9 cellular contexts compared by ENCODE assay signal in genomic region chr9:129964901-129965734, GRCh38.
A peak's percentile ranks its signal among the peaks of the same experiment; 100 is the strongest.
DNase-seq lines count a peak whose midpoint lies in the region; ATAC-seq and TF ChIP-seq lines count a peak whose summit lies in the region.
"Had no signal": no experiment of that assay in that cellular context is flagged by ENCODE, and none has a peak within 500 bp of the region (broad histone marks: within the 10 kb centered on the region; RNA-seq: fewer than 3 reads in every experiment).

No MANE protein-coding gene starts in this region.

- H3K9ac ChIP-seq in HUES6 (ENCODE audit: low read length), result peak overlapping the region; percentile 55
- H3K9ac ChIP-seq in muscle layer of colon (ENCODE audit: low read length), result peak overlapping the region; percentile 65

- H3K27me3 ChIP-seq in HUES6 (ENCODE audit: control insufficient read depth, insufficient read depth, low read length), result no peaks in the 10 kb centered on the region
- H3K27me3 ChIP-seq in dorsolateral prefrontal cortex, result no peaks in the 10 kb centered on the region
- no peaks in the 10 kb centered on the region for H3K27me3 ChIP-seq in muscle layer of colon (ENCODE audit: control insufficient read depth in 1 of 2, insufficient read depth in 2 of 2, low read length in 2 of 2)

- H3K4me1 ChIP-seq in HUES6 (ENCODE audit: control insufficient read depth, insufficient read depth, low read length) (peaks cover 47% of the 10 kb centered on the region), muscle layer of colon (ENCODE audit: insufficient read depth, low read length) (peaks cover 72% of the 10 kb centered on the region)

- H3K36me3 ChIP-seq in HUES6 (ENCODE audit: control insufficient read depth, insufficient read depth, low read length), result no peaks in the 10 kb centered on the region
- H3K36me3 ChIP-seq in muscle layer of colon (ENCODE audit: insufficient read depth, low read length), result peaks cover 4% of the 10 kb centered on the region

- H3K9me3 ChIP-seq in HUES6 (ENCODE audit: control insufficient read depth, insufficient read depth, low read depth, low read length) (no peaks in the 10 kb centered on the region), muscle layer of colon (ENCODE audit: low read length) (no peaks in the 10 kb centered on the region)

- ATAC-seq in GM19324 (IDR thresholded peaks at IDR 0.05; ENCODE audit: low FRiP score, unreplicated experiment) (no peak), GM18868 (IDR thresholded peaks at IDR 0.05; ENCODE audit: unreplicated experiment) (no peak)

- TF ChIP-seq CTCF in dorsolateral prefrontal cortex (IDR thresholded peaks at IDR 0.05 in 54 of 56, conservative IDR thresholded peaks at IDR 0.05 in 2 of 56; ENCODE audit: low read depth in 1 of 56, partially characterized antibody in 56 of 56) (peak in 1 of 56 donors; percentile 10), GM10266 (IDR thresholded peaks at IDR 0.05; ENCODE audit: control insufficient read depth, insufficient read depth, low read depth, missing control alignments) (no peak)

- peak overlapping the region; percentile 75 for H3K27ac ChIP-seq in HUES6 (ENCODE audit: low read depth, low read length)
- H3K27ac ChIP-seq in dorsolateral prefrontal cortex, result peak overlapping the region; percentile 52 to 99 (median 95)
- peak overlapping the region; percentile 96 for H3K27ac ChIP-seq in muscle layer of colon (ENCODE audit: low read depth, low read length)

- intact Hi-C loops in dorsolateral prefrontal cortex (cut with DNase I), result loop anchor here (5.0 kb wide), 2 partner anchors 77 to 78 kb away; partner anchors contain the start of gene FNBP1 (in 2 of the 2)

- H3K4me3 ChIP-seq in HUES6 (ENCODE audit: low read depth, low read length), result no peak overlapping the region
- H3K4me3 ChIP-seq in dorsolateral prefrontal cortex, result peak overlapping the region in 8 of 59 donors; percentile 5 to 45 (median 20)
- H3K4me3 ChIP-seq in muscle layer of colon (ENCODE audit: low read depth in 1 of 2, low read length in 2 of 2), result peak overlapping the region in 1 of 2 donors; percentile 3

- peak; percentile 4 for DNase-seq in A172 (ENCODE audit: low spot score)
- peak in 1 of 10 donors; percentile 40 for DNase-seq in dorsolateral prefrontal cortex
- no peak for DNase-seq in NCI-H748 treated with DMSO at 0.1 percent for 48 hours (lab: John Stamatoyannopoulos, UW)
- no peak for DNase-seq in GM10266 (ENCODE audit: extremely low spot score)
- DNase-seq: NCI-H2029 had no signal
